ENCODE assay signal across 2 cellular contexts in genomic region chr7:32255036-32255435, GRCh38.
TF ChIP-seq lines count a peak whose summit lies in the region.

No MANE protein-coding gene starts in this region.

TF ChIP-seq in H1, 55 proteins besides CTCF, POLR2A, EP300 and RAD21 (continued from another document):
- TF ChIP-seq E2F6 (IDR thresholded peaks at IDR 0.05) (no peak), BRCA1 (IDR thresholded peaks at IDR 0.05; ENCODE audit: low read depth, low read length) (no peak), FOSL1 (IDR thresholded peaks at IDR 0.05; ENCODE audit: insufficient read depth, low read depth, low read length) (no peak), SIN3A (conservative IDR thresholded peaks at IDR 0.05 in 1 of 2, IDR thresholded peaks at IDR 0.05 in 1 of 2; ENCODE audit: low read depth in 1 of 2, low read length in 2 of 2) (no peak), ZNF274 (IDR thresholded peaks at IDR 0.05; ENCODE audit: borderline replicate concordance, extremely low read depth, low read length) (no peak), SUZ12 (IDR thresholded peaks at IDR 0.05; ENCODE audit: low read length) (no peak), CTBP2 (IDR thresholded peaks at IDR 0.05; ENCODE audit: borderline replicate concordance, insufficient read depth, insufficient read length, low read length) (no peak), BCL11A (IDR thresholded peaks at IDR 0.05; ENCODE audit: low read depth in 2 of 2, low read length in 2 of 2) (no peak), TEAD4 (IDR thresholded peaks at IDR 0.05; ENCODE audit: low read depth, low read length) (no peak), YY1 (IDR thresholded peaks at IDR 0.05; ENCODE audit: low read depth, low read length) (no peak), ASH2L (IDR thresholded peaks at IDR 0.05; ENCODE audit: low read length) (no peak)

TF ChIP-seq in SK-N-SH, 30 proteins besides CTCF, POLR2A, EP300 and RAD21 (continued from another document):
- no peak for TF ChIP-seq USF1 (IDR thresholded peaks at IDR 0.05; ENCODE audit: borderline replicate concordance, low read depth)
